In genomic region chr12:94078736-94079509, GRCh38 we compare ENCODE assay signal across 1 cellular context.
TF ChIP-seq lines count a peak whose summit lies in the region.

No MANE protein-coding gene starts in this region.

TF ChIP-seq in HepG2, 621 proteins besides CTCF, POLR2A, EP300 and RAD21 (continued from another document):
- TF ChIP-seq ZNF276 (CRISPR knock-in tag; IDR thresholded peaks at IDR 0.05; ENCODE audit: low read depth) (no peak), ZNF704 (CRISPR knock-in tag; IDR thresholded peaks at IDR 0.05; ENCODE audit: borderline replicate concordance) (no peak), RFXAP (CRISPR knock-in tag; IDR thresholded peaks at IDR 0.05; ENCODE audit: borderline replicate concordance) (no peak), ESRRA (CRISPR knock-in tag; IDR thresholded peaks at IDR 0.05; ENCODE audit: low read depth) (no peak), ONECUT2 (CRISPR knock-in tag; IDR thresholded peaks at IDR 0.05) (peak; percentile 42; the same call in 1 of the 2 replicates), NBN (conservative IDR thresholded peaks at IDR 0.05) (no peak), ZNF678 (CRISPR knock-in tag; IDR thresholded peaks at IDR 0.05) (no peak), MAZ (IDR thresholded peaks at IDR 0.05; ENCODE audit: borderline replicate concordance, low read depth, low read length) (no peak), MAZ (CRISPR knock-in tag; IDR thresholded peaks at IDR 0.05; ENCODE audit: low read depth) (no peak), ZC3H13 (CRISPR knock-in tag; IDR thresholded peaks at IDR 0.05) (no peak), ZNF850 (CRISPR knock-in tag; conservative IDR thresholded peaks at IDR 0.05) (no peak), ZNF446 (CRISPR knock-in tag; IDR thresholded peaks at IDR 0.05) (no peak), TCF7L2 (IDR thresholded peaks at IDR 0.05; ENCODE audit: low read depth, low read length) (peak; percentile 65; the same call in 1 of the 2 replicates), BCL6 (CRISPR knock-in tag; IDR thresholded peaks at IDR 0.05) (peak; percentile 63), FOXP4 (CRISPR knock-in tag; IDR thresholded peaks at IDR 0.05) (no peak), REXO4 (CRISPR knock-in tag; IDR thresholded peaks at IDR 0.05; ENCODE audit: borderline replicate concordance) (no peak)
- TF ChIP-seq, protein P1, sequence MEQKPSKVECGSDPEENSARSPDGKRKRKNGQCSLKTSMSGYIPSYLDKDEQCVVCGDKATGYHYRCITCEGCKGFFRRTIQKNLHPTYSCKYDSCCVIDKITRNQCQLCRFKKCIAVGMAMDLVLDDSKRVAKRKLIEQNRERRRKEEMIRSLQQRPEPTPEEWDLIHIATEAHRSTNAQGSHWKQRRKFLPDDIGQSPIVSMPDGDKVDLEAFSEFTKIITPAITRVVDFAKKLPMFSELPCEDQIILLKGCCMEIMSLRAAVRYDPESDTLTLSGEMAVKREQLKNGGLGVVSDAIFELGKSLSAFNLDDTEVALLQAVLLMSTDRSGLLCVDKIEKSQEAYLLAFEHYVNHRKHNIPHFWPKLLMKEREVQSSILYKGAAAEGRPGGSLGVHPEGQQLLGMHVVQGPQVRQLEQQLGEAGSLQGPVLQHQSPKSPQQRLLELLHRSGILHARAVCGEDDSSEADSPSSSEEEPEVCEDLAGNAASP (CRISPR knock-in tag; IDR thresholded peaks at IDR 0.05; ENCODE audit: borderline replicate concordance) = peak; percentile 25; the same call in 1 of the 2 replicates
- TF ChIP-seq, protein P2, sequence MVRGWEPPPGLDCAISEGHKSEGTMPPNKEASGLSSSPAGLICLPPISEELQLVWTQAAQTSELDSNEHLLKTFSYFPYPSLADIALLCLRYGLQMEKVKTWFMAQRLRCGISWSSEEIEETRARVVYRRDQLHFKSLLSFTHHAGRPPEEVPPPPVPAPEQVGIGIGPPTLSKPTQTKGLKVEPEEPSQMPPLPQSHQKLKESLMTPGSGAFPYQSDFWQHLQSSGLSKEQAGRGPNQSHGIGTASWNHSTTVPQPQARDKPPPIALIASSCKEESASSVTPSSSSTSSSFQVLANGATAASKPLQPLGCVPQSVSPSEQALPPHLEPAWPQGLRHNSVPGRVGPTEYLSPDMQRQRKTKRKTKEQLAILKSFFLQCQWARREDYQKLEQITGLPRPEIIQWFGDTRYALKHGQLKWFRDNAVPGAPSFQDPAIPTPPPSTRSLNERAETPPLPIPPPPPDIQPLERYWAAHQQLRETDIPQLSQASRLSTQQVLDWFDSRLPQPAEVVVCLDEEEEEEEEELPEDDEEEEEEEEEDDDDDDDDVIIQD (CRISPR knock-in tag; IDR thresholded peaks at IDR 0.05; ENCODE audit: low read depth) = no peak
- TF ChIP-seq, protein P3, sequence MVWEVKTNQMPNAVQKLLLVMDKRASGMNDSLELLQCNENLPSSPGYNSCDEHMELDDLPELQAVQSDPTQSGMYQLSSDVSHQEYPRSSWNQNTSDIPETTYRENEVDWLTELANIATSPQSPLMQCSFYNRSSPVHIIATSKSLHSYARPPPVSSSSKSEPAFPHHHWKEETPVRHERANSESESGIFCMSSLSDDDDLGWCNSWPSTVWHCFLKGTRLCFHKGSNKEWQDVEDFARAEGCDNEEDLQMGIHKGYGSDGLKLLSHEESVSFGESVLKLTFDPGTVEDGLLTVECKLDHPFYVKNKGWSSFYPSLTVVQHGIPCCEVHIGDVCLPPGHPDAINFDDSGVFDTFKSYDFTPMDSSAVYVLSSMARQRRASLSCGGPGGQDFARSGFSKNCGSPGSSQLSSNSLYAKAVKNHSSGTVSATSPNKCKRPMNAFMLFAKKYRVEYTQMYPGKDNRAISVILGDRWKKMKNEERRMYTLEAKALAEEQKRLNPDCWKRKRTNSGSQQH (CRISPR knock-in tag; IDR thresholded peaks at IDR 0.05; ENCODE audit: low read depth) = no peak
